ENCODE assay signal across 8 cellular contexts in the genomic region with DNA sequence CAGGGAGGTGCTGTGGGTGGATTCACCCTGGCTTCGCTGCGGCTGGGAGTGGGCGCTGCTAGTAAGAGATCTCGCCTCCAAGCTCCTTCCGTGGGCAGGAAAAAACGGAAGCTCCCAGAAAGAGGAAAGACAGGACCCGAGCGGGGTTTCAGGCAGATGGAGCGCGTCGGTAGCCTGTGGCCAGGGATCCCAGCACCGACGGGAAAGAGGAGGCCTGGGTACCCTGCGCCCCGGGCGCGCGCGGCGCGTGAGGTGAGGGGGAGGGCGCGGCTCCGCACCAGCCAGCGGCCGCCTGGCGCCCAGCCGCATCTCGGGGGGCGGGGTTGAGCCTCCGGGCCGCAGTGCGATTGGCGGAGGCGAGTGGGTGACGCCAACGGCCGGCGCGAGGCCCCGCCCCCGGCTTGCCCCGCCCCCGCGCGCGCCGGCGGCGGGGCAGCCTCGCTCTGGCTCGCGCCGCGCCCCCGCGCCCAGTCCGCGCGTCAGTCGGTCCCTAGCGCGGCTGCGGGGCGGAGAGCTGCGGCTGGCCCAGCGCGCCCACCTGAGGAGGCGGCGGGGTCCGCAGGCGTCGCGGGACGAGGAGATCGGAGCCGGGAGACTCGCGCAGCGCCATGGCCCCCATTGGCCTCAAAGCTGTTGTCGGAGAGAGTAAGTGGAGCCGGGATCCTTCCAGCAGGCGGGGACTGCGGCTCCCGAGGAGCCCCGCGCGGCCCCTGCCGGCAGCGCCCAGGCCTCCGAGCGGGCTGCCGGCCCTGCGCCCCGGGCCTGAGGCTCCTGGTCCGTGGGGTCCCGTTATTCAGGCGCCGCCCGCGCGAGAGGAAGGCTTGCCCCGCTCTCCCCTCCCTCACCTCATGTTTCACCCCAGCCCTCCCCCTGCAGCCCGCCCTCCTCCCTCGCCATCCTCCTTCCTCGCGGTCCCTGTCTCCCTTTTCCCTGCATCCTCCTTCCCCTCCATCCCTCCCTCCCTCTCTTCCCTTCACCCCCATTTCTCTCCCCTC. TPM values are rescaled to one million over a fixed set of nuclear protein-coding genes. Genes with fewer than 3 reads are reported as not detected.
A peak's percentile ranks its signal among the peaks of the same experiment; 100 is the strongest.
DNase-seq lines count a peak whose midpoint lies in the region; ATAC-seq and TF ChIP-seq lines count a peak whose summit lies in the region.

TSS of gene STXBP1 (plus strand) at position 482 of the 995 bp plus-strand sequence. CDS start at position 609, 127 bp downstream.

- H3K27ac ChIP-seq in GM23248, result peak within 1 kb of the TSS; percentile 64
- no peak within 1 kb of the TSS for H3K27ac ChIP-seq in SJCRH30
- H3K27ac ChIP-seq in foreskin keratinocyte, result no peak within 1 kb of the TSS

- H3K9me3 ChIP-seq in GM23248 (ENCODE audit: low read depth) (no peaks in the 10 kb centered on the region), SJCRH30 (replicated peaks) (no peaks in the 10 kb centered on the region), neuron (ENCODE audit: low read length) (no peaks in the 10 kb centered on the region)

- peak within 1 kb of the TSS; percentile 88 for H3K9ac ChIP-seq in GM23248

- peak within 1 kb of the TSS; percentile 95 for H2AFZ ChIP-seq in GM23248
- H2AFZ ChIP-seq in neuron (ENCODE audit: low read depth, low read length), result peak within 1 kb of the TSS; percentile 91

- WGBS in GM23248 (ENCODE audit: low coverage in 1 of 2, low lambda C conversion rate in 2 of 2, missing lambda C conversion rate in 2 of 2), 2 experiments, result 1 to 2% methylated on average over 46 to 48 of the region's 107 CpGs

- peaks cover 36% of the 10 kb centered on the region for H3K4me1 ChIP-seq in GM23248 (ENCODE audit: insufficient read depth)
- peaks cover 22% of the 10 kb centered on the region for H3K4me1 ChIP-seq in SJCRH30
- H3K4me1 ChIP-seq in foreskin keratinocyte, result peaks cover 13% of the 10 kb centered on the region
- peaks cover 28% of the 10 kb centered on the region for H3K4me1 ChIP-seq in neuron (ENCODE audit: insufficient read depth, low read length)

- no peaks in the 10 kb centered on the region for H4K20me1 ChIP-seq in GM23248 (ENCODE audit: insufficient read depth)

- peaks cover 36% of the 10 kb centered on the region for H3K79me2 ChIP-seq in GM23248 (ENCODE audit: insufficient read depth)

- ATAC-seq in foreskin keratinocyte, result peak; percentile 74

- H3K36me3 ChIP-seq in GM23248 (ENCODE audit: low read depth) (no peaks in the 10 kb centered on the region), SJCRH30 (no peaks in the 10 kb centered on the region), neuron (ENCODE audit: insufficient read depth, low read length) (no peaks in the 10 kb centered on the region)

- in situ Hi-C loops in GM23248 (cut with MboI), result no loop called here

- H3K27me3 ChIP-seq in GM23248 (replicated peaks; ENCODE audit: insufficient read depth), result no peaks in the 10 kb centered on the region
- H3K27me3 ChIP-seq in SJCRH30, result peaks cover 12% of the 10 kb centered on the region
- H3K27me3 ChIP-seq in foreskin keratinocyte, result no peaks in the 10 kb centered on the region
- peaks cover 13% of the 10 kb centered on the region for H3K27me3 ChIP-seq in neuron (ENCODE audit: insufficient read depth, low read length)

- DNase-seq in DMS79 (lab: John Stamatoyannopoulos, UW) (peak; percentile 57), GM23248 (peak; percentile 91), LoVo (ENCODE audit: low spot score) (peak; percentile 89), SJCRH30 (peak; percentile 86 to 92), activated gamma-delta T cell treated with Interleukin-2 at 50 U/mL for 16 hours (peak; percentile 84), foreskin keratinocyte (peak in 1 of 2 donors; percentile 55), stromal cell of bone marrow (ENCODE audit: low read depth) (peak; percentile 58)

- H3K9me2 ChIP-seq in GM23248 (ENCODE audit: insufficient read depth), result no peaks in the 10 kb centered on the region

- H3K4me3 ChIP-seq in GM23248 (peak within 1 kb of the TSS; percentile 96), SJCRH30 (peak within 1 kb of the TSS; percentile 96), neuron (ENCODE audit: low read length) (peak within 1 kb of the TSS; percentile 93)

- peak; percentile 44 for TF ChIP-seq CTCF in foreskin keratinocyte (conservative IDR thresholded peaks at IDR 0.05)

- H3K4me2 ChIP-seq in GM23248 (ENCODE audit: unreplicated experiment), result peak within 1 kb of the TSS; percentile 97

- peaks cover 32% of the 10 kb centered on the region for H3F3A ChIP-seq in GM23248 (ENCODE audit: insufficient read depth)

RNA-seq across cellular contexts. Expression of gene STXBP1, which starts in this region (rescaled TPM):
- 28.5 and 61.8 TPM in 2 replicates for total RNA-seq in GM23248 (2014; rRNA removed; shearing (Covaris generic))
- polyA plus RNA-seq in GM23248 (2016; fragmentation: Nextera tagmentation; extraction: Ambion mirVana) (42.3 and 43.7 TPM in 2 replicates), foreskin keratinocyte (15.5 and 18.7 TPM in 2 replicates)
- 3.6 and 5.2 TPM in 2 replicates for total RNA-seq in SJCRH30 (2014; rRNA removed; shearing (Covaris generic))
- 20.2 and 20.6 TPM in 2 replicates for total RNA-seq in foreskin keratinocyte
